Comparison of ENCODE assay signal across 10 cellular contexts in genomic region chr4:139208404-139208945, GRCh38. TPM values are rescaled to one million over a fixed set of nuclear protein-coding genes. Genes with fewer than 3 reads are reported as not detected.
DNase-seq lines count a peak whose midpoint lies in the region; ATAC-seq, FAIRE-seq and TF ChIP-seq lines count a peak whose summit lies in the region.
"Had no signal": no experiment of that assay in that cellular context is flagged by ENCODE, and none has a peak within 500 bp of the region (broad histone marks: within the 10 kb centered on the region; RNA-seq: fewer than 3 reads in every experiment).

No MANE protein-coding gene starts in this region.

- TF ChIP-seq CTCF in HL-60 (IDR thresholded peaks at IDR 0.05; ENCODE audit: insufficient read depth, low read length) (no peak), K562 (IDR thresholded peaks at IDR 0.05 in 2 of 3, conservative IDR thresholded peaks at IDR 0.05 in 1 of 3; ENCODE audit: insufficient read depth in 2 of 3, low read depth in 1 of 3, low read length in 3 of 3) (no peak)

- peak overlapping the region in 3 of 6 donors; percentile 14 to 58 (median 42) for H3K27ac Mint-ChIP-seq in naive B cell
- H3K27ac Mint-ChIP-seq in T-helper 2 cell treated with Interferon-gamma antibody and Interleukin-4, amounts not matched to agents 5 μg/mL and 100 μg/mL, for 36 hours, result no peak overlapping the region

- POLR2A ChIA-PET in K562 (lab: Yijun Ruan, JAX), result interaction anchor here (0.9 to 1.2 kb wide), 2 partner anchors 29 to 87 kb away, joined by 3 read pairs; no protein-coding TSS in a partner anchor

- ATAC-seq in K562, result peak; percentile 42
- peak; percentile 59 to 73 for ATAC-seq in naive B cell (ENCODE audit: low read depth in 2 of 2)
- no peak for ATAC-seq in GM21528 (IDR thresholded peaks at IDR 0.05; ENCODE audit: low FRiP score, unreplicated experiment)

- H3K9me3 Mint-ChIP-seq in naive B cell, result no peaks in the 10 kb centered on the region
- H3K9me3 Mint-ChIP-seq in T-helper 2 cell treated with Interferon-gamma antibody and Interleukin-4, amounts not matched to agents 5 μg/mL and 100 μg/mL, for 36 hours, result no peaks in the 10 kb centered on the region

- intact Hi-C loops in K562 (cut with micrococcal nuclease), result no loop called here

- H3K27me3 ChIP-seq in HL-60 (ENCODE audit: insufficient read depth, poor library complexity, severe bottlenecking) (no peaks in the 10 kb centered on the region), K562 (ENCODE audit: control insufficient read depth in 2 of 2, insufficient read depth in 2 of 2, low read length in 2 of 2) (no peaks in the 10 kb centered on the region)

- H3K4me3 Mint-ChIP-seq in naive B cell, result no peak overlapping the region
- H3K4me3 Mint-ChIP-seq in T-helper 2 cell treated with Interferon-gamma antibody and Interleukin-4, amounts not matched to agents 5 μg/mL and 100 μg/mL, for 36 hours, result no peak overlapping the region

- H3K4me1 ChIP-seq in K562 (replicated peaks in 1 of 2; ENCODE audit: control insufficient read depth in 2 of 2, insufficient read depth in 2 of 2, low read length in 2 of 2), result peaks cover 2 to 12% of the 10 kb centered on the region in 2 experiments; a peak in 3 of 5 replicates

- 26% methylated on average over 3 of the region's 3 CpGs for whole genome bisulfite sequencing in K562 (ENCODE audit: insufficient coverage, low coverage, missing lambda C conversion rate)

- TF ChIP-seq EP300 in K562 (IDR thresholded peaks at IDR 0.05; ENCODE audit: low read length), result no peak

- H4K20me1 ChIP-seq in K562 (replicated peaks; ENCODE audit: control insufficient read depth, insufficient read depth, low read length), result no peaks in the 10 kb centered on the region

- H3K9me3 ChIP-seq in K562 (replicated peaks; ENCODE audit: control insufficient read depth, insufficient read depth, low read depth, low read length), result no peaks in the 10 kb centered on the region

- H2AFZ ChIP-seq in K562 (ENCODE audit: low read depth, low read length), result peak overlapping the region; percentile 23

- TF ChIP-seq POLR2A in K562 (conservative IDR thresholded peaks at IDR 0.05), result no peak

- H3K27me3 Mint-ChIP-seq in naive B cell, result no peaks in the 10 kb centered on the region
- H3K27me3 Mint-ChIP-seq in T-helper 2 cell treated with Interferon-gamma antibody and Interleukin-4, amounts not matched to agents 5 μg/mL and 100 μg/mL, for 36 hours (ENCODE audit: low read depth), result peaks cover 4% of the 10 kb centered on the region

- DNase-seq in EH (ENCODE audit: low read depth), result peak; percentile 84
- DNase-seq in HL-60 (ENCODE audit: low read depth in 1 of 2, low spot score in 1 of 2), result peak; percentile 87 to 93
- DNase-seq in K562 (ENCODE audit: extremely low read depth in 1 of 4, low spot score in 3 of 4), result peak in 1 of 4 experiments; percentile 30
- peak; percentile 27 for DNase-seq in naive B cell
- DNase-seq in NCI-H774 (lab: John Stamatoyannopoulos, UW), result no peak
- no peak for DNase-seq in T-helper 2 cell treated with Interferon-gamma antibody and Interleukin-4, amounts not matched to agents 5 μg/mL and 100 μg/mL, for 36 hours (ENCODE audit: low spot score)
- no peak for DNase-seq in cortex of kidney (lab: John Stamatoyannopoulos, UW)
- DNase-seq: T1000 had no signal

- H3K36me3 Mint-ChIP-seq in naive B cell, result no peaks in the 10 kb centered on the region
- H3K36me3 Mint-ChIP-seq in T-helper 2 cell treated with Interferon-gamma antibody and Interleukin-4, amounts not matched to agents 5 μg/mL and 100 μg/mL, for 36 hours (ENCODE audit: low read depth), result no peaks in the 10 kb centered on the region

- H3K4me3 ChIP-seq in HL-60 (replicated peaks; ENCODE audit: insufficient read depth, low read length), result no peak overlapping the region
- no peak overlapping the region for H3K4me3 ChIP-seq in K562

- no peak for FAIRE-seq in K562 (lab: Jason Lieb, UNC)
- FAIRE-seq: GM18507 had no signal

- CTCF ChIA-PET in K562 (lab: Yijun Ruan, JAX; ENCODE audit: low intra/inter-chr PET ratio), result no interaction called here

- no peak overlapping the region for H3K4me2 ChIP-seq in K562 (ENCODE audit: insufficient read depth, low read length)

- no peaks in the 10 kb centered on the region for H3K79me2 ChIP-seq in K562 (ENCODE audit: control insufficient read depth, insufficient read depth, low read length)

- H3K9me1 ChIP-seq in K562 (ENCODE audit: control insufficient read depth, insufficient read depth, low read length), result no peaks in the 10 kb centered on the region

- H3K4me1 Mint-ChIP-seq in naive B cell, result peaks cover 0 to 3% (median 0%) of the 10 kb centered on the region in 3 donors
- H3K4me1 Mint-ChIP-seq in T-helper 2 cell treated with Interferon-gamma antibody and Interleukin-4, amounts not matched to agents 5 μg/mL and 100 μg/mL, for 36 hours (ENCODE audit: low read depth), result peaks cover 5% of the 10 kb centered on the region

- peak overlapping the region; percentile 94 for H3K27ac ChIP-seq in HL-60 (replicated peaks)
- H3K27ac ChIP-seq in K562 (ENCODE audit: extremely low read depth, low read depth, low read length), result no peak overlapping the region

- TF ChIP-seq RAD21 in K562 (CRISPR knock-in tag; conservative IDR thresholded peaks at IDR 0.05 in 1 of 2, IDR thresholded peaks at IDR 0.05 in 1 of 2), result no peak

- in situ Hi-C loops in K562 (cut with MboI), result no loop called here

- no peaks in the 10 kb centered on the region for H3K36me3 ChIP-seq in K562 (ENCODE audit: control insufficient read depth, insufficient read depth, low read length)

- BruUV-seq in K562 (replicated peaks; lab: Mats Ljungman, UMichigan), result no TSS peak

- no peak overlapping the region for H3K9ac ChIP-seq in K562 (ENCODE audit: insufficient read depth in 1 of 2, low read depth in 2 of 2, low read length in 2 of 2)

TF ChIP-seq in K562, 482 proteins besides CTCF, POLR2A, EP300 and RAD21 (continues in another document):
- TF ChIP-seq GTF2B (IDR thresholded peaks at IDR 0.05; ENCODE audit: extremely low read depth, insufficient read length) (no peak), NR2C2 (CRISPR knock-in tag; IDR thresholded peaks at IDR 0.05) (no peak), NR2C2 (tag; IDR thresholded peaks at IDR 0.05) (no peak), ZNF740 (CRISPR knock-in tag; IDR thresholded peaks at IDR 0.05) (no peak), ZNF740 (tag; IDR thresholded peaks at IDR 0.05) (peak in 1 of 2 experiments; percentile 82; a peak in 2 of 4 replicates)

RNA-seq across cellular contexts. Expression of gene ELF2, which starts 31.5 kb away (rescaled TPM):
- 57.5 and 146 TPM in 2 replicates for total RNA-seq in K562 (2011; cell fraction: chromatin; rRNA removed; ENCODE audit: low replicate concordance)
- total RNA-seq in K562 (2011; cell fraction: nucleolus; rRNA removed), result 30.2 and 35.3 TPM in 2 replicates
- 66.7 and 117 TPM in 2 replicates for total RNA-seq in K562 (2011; cell fraction: nucleoplasm; rRNA removed)
- total RNA-seq in K562 (2014; rRNA removed) (29.7 TPM in 2 replicates), K562 (2014; rRNA removed; fragmentation: Illumina TruSeq; extraction: Trizol) (58.7 and 71.2 TPM in 2 replicates), K562 (2015; rRNA removed; fragmentation: Illumina TruSeq; extraction: Trizol) (47.5 and 51.3 TPM in 2 replicates), K562 (2021) (43.4 and 43.5 TPM in 2 replicates)
- polyA plus RNA-seq in K562 (2011; rRNA removed) (48.7 and 54.3 TPM in 2 replicates), K562 (2014; fragmentation: Illumina TruSeq; extraction: Trizol) (37.9 and 41.6 TPM in 2 replicates), K562 (2014; fragmentation: Nextera tagmentation; extraction: Ambion mirVana) (10 to 100 TPM in 1 of 2 experiments, 1 to 10 TPM in 1; 9.4 to 18.0 TPM), K562 (2014; rRNA removed) (29.1 and 30.3 TPM in 2 replicates), naive B cell (ENCODE audit: low read depth in 6 of 6) (10 to 100 TPM; 40.5 to 56.7 (median 45.9) TPM)
- 22.0 and 25.1 TPM in 2 replicates for polyA plus RNA-seq in K562 (2011; cell fraction: cytosol; rRNA removed)
- 34.1 and 37.9 TPM in 2 replicates for polyA plus RNA-seq in K562 (2011; cell fraction: nucleus; rRNA removed)
- 25.8 and 27.5 TPM in 2 replicates for polyA plus RNA-seq in K562 (2012)
- 80.9 and 88.5 TPM in 2 replicates for polyA minus RNA-seq in K562 (2011; rRNA and poly(A)+ RNA removed)
- polyA minus RNA-seq in K562 (2011; cell fraction: cytosol; rRNA and poly(A)+ RNA removed), result 32.9 and 33.7 TPM in 2 replicates
- polyA minus RNA-seq in K562 (2011; cell fraction: nucleus; rRNA and poly(A)+ RNA removed), result 28.0 and 46.7 TPM in 2 replicates

Comparison
In these comparisons a context has a peak if more than half of its experiments do, and no peak if none do; other contexts are left out.
1. DNase-seq: peak in EH (single experiment), HL-60 (2 of 2) and naive B cell (single experiment); none in NCI-H774 (single experiment), T-helper 2 cell treated with Interferon-gamma antibody and Interleukin-4, amounts not matched to agents 5 μg/mL and 100 μg/mL, for 36 hours (single experiment) and cortex of kidney (single experiment).